Comparison of ENCODE assay signal across 8 cellular contexts in the genomic region with DNA sequence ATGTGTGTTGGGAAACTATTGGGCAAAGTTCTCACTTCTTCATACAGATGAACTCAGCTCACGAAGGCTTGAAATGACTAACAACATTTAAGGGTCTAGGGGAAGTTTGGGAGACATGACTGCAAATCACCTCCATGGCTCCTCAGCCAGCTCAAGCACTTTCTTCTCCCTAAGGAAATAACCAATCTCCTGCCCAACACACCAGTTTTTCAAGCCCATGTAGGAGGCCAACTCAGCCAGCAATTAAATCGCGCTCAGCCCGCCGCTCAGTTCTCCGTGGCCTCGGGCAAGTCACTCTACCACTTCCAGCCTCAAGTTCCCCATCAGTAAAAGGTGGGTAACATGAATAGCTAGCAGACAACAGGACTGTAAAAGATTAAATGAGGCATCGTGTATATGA. TPM values are rescaled to one million over a fixed set of nuclear protein-coding genes. Genes with fewer than 3 reads are reported as not detected.
DNase-seq lines count a peak whose midpoint lies in the region; ATAC-seq, FAIRE-seq and TF ChIP-seq lines count a peak whose summit lies in the region.

No MANE protein-coding gene starts in this region.

- H3K4me1 ChIP-seq in colonic mucosa: peaks cover 20% of the 10 kb centered on the region

- H3K27me3 ChIP-seq in colonic mucosa: no peaks in the 10 kb centered on the region

- no peaks in the 10 kb centered on the region for H3K27me3 Mint-ChIP-seq in naive B cell

- no peak for FAIRE-seq in D721Med (lab: Jason Lieb, UNC)

- DNase-seq in NCI-H2227 (lab: John Stamatoyannopoulos, UW; ENCODE audit: unreplicated experiment): peak; percentile 37
- no peak for DNase-seq in NCI-H2227 treated with DMSO at 0.1 percent for 48 hours (lab: John Stamatoyannopoulos, UW)
- peak; percentile 75 for DNase-seq in NOMO-1 treated with DMSO at 0.1 percent for 48 hours (lab: John Stamatoyannopoulos, UW; ENCODE audit: unreplicated experiment)
- no peak for DNase-seq in colonic mucosa
- no peak for DNase-seq in naive B cell
- no peak for DNase-seq in D721Med (ENCODE audit: insufficient read length, low spot score)

- no peaks in the 10 kb centered on the region for H3K36me3 ChIP-seq in colonic mucosa

- ATAC-seq in naive B cell (ENCODE audit: low read depth in 2 of 2) (peak in 1 of 2 donors; percentile 1), HG03520 (IDR thresholded peaks at IDR 0.05; ENCODE audit: unreplicated experiment) (no peak), HG02571 (IDR thresholded peaks at IDR 0.05; ENCODE audit: unreplicated experiment) (no peak)

- peak overlapping the region; percentile 81 to 97 (median 92) for H3K4me3 Mint-ChIP-seq in naive B cell

- H3K9ac ChIP-seq in colonic mucosa (ENCODE audit: low read depth in 2 of 2, low read length in 2 of 2): peak overlapping the region; percentile 90 to 98

- H3K4me3 ChIP-seq in colonic mucosa: peak overlapping the region; percentile 57

- TF ChIP-seq CTCF in colonic mucosa (IDR thresholded peaks at IDR 0.05) (no peak), D721Med (IDR thresholded peaks at IDR 0.05; ENCODE audit: insufficient read depth, missing control alignments) (no peak)

- H3K4me1 Mint-ChIP-seq in naive B cell: peaks cover 39 to 70% (median 46%) of the 10 kb centered on the region in 3 donors

- intact Hi-C loops in colonic mucosa (cut with DNase I): no loop called here

- H3K27ac ChIP-seq in colonic mucosa: peak overlapping the region; percentile 90

- no peaks in the 10 kb centered on the region for H3K9me3 ChIP-seq in colonic mucosa

- H3K27ac Mint-ChIP-seq in naive B cell: peak overlapping the region; percentile 89 to 100 (median 94)

- no peaks in the 10 kb centered on the region for H3K36me3 Mint-ChIP-seq in naive B cell

- peaks cover 0 to 6% (median 0%) of the 10 kb centered on the region in 7 donors for H3K9me3 Mint-ChIP-seq in naive B cell

RNA-seq across cellular contexts. Expression of a gene that starts 0.8 kb away (rescaled TPM):
- total RNA-seq in colonic mucosa: 10 to 100 TPM; 55.0 to 68.2 TPM
- polyA plus RNA-seq in naive B cell (ENCODE audit: low read depth in 6 of 6): 100 to 1,000 TPM in 1 of 6 donors, 10 to 100 TPM in 5; 61.2 to 106 (median 81.3) TPM

RNA-seq across cellular contexts. Expression of a gene that starts 26.5 kb away (rescaled TPM):
- under 1 TPM in 1 of 2 donors, not detected in 1; 0.44 TPM for total RNA-seq in colonic mucosa
- 1 to 10 TPM in 1 of 6 donors, under 1 TPM in 2, not detected in 3; 0.38 to 1.6 (median 0.77) TPM for polyA plus RNA-seq in naive B cell (ENCODE audit: low read depth in 6 of 6)

RNA-seq across cellular contexts. Expression of a gene that starts 35.3 kb away (rescaled TPM):
- total RNA-seq in colonic mucosa: 100 to 1,000 TPM; 105 to 133 TPM
- 100 to 1,000 TPM in 2 of 6 donors, 10 to 100 TPM in 4; 72.0 to 142 (median 83.8) TPM for polyA plus RNA-seq in naive B cell (ENCODE audit: low read depth in 6 of 6)

Comparison
In these comparisons a context has a peak if more than half of its experiments do, and no peak if none do; other contexts are left out.
1. DNase-seq: peak in NCI-H2227 (single experiment) and NOMO-1 treated with DMSO at 0.1 percent for 48 hours (single experiment); none in NCI-H2227 treated with DMSO at 0.1 percent for 48 hours (single experiment), colonic mucosa (single experiment), naive B cell (single experiment) and D721Med (single experiment).